Comparison of ENCODE assay signal across 8 cellular contexts in genomic region chr15:50686468-50687301, GRCh38. TPM values are rescaled to one million over a fixed set of nuclear protein-coding genes. Genes with fewer than 3 reads are reported as not detected.
DNase-seq lines count a peak whose midpoint lies in the region; ATAC-seq, FAIRE-seq and TF ChIP-seq lines count a peak whose summit lies in the region.

Gene TRPM7 (minus strand): TSS chr15:50686797. CDS start chr15:50686533, 264 bp downstream.

- peaks cover 54% of the 10 kb centered on the region for H3K4me1 ChIP-seq in left ventricle myocardium inferior
- H3K4me1 ChIP-seq in psoas muscle: peaks cover 22% of the 10 kb centered on the region
- H3K4me1 ChIP-seq in urinary bladder (ENCODE audit: insufficient read depth): no peaks in the 10 kb centered on the region

- peak; percentile 95 for FAIRE-seq in GM12892 (lab: Jason Lieb, UNC)

- H3K36me3 Mint-ChIP-seq in T-helper 1 cell treated with Interleukin-12 subunit alpha and Interleukin-12 subunit beta and Interleukin-4 antibody, amounts not matched to agents 30 μg/mL and 1 μg/mL, for 36 hours (ENCODE audit: low read depth): peaks cover 19% of the 10 kb centered on the region

- H3K4me3 ChIP-seq in left ventricle myocardium inferior: peak within 1 kb of the TSS; percentile 92
- peak within 1 kb of the TSS; percentile 98 for H3K4me3 ChIP-seq in psoas muscle
- peak within 1 kb of the TSS; percentile 64 for H3K4me3 ChIP-seq in urinary bladder (ENCODE audit: low read depth, low read length)

- WGBS in psoas muscle, 3 donors: 0 to 1% (median 0%) methylated on average over 62 to 80 of the region's 80 CpGs
- under 1% methylated on average over 80 of the region's 80 CpGs for WGBS in urinary bladder

- ATAC-seq in HG02798 (IDR thresholded peaks at IDR 0.05; ENCODE audit: poor library complexity, unreplicated experiment) (peak; percentile 90), psoas muscle (peak; percentile 97 to 98 (median 97))

- peak within 1 kb of the TSS; percentile 99 for H3K4me3 Mint-ChIP-seq in T-helper 1 cell treated with Interleukin-12 subunit alpha and Interleukin-12 subunit beta and Interleukin-4 antibody, amounts not matched to agents 30 μg/mL and 1 μg/mL, for 36 hours

- H3K27ac ChIP-seq in left ventricle myocardium inferior (replicated peaks) (peak within 1 kb of the TSS; percentile 97), psoas muscle (peak within 1 kb of the TSS; percentile 95), urinary bladder (ENCODE audit: low read depth) (peak within 1 kb of the TSS; percentile 95)

- intact Hi-C loops in left ventricle myocardium inferior (cut with micrococcal nuclease) (no loop called here), psoas muscle (cut with DNase I) (loop anchor here in 1 of 2 donors (5.0 kb wide), 1 partner anchor 191 kb away; no protein-coding TSS in a partner anchor)

- no peaks in the 10 kb centered on the region for H3K36me3 ChIP-seq in left ventricle myocardium inferior
- peaks cover 2 to 22% of the 10 kb centered on the region in 2 donors for H3K36me3 ChIP-seq in psoas muscle (ENCODE audit: insufficient read depth in 1 of 2, low read depth in 1 of 2)
- no peaks in the 10 kb centered on the region for H3K36me3 ChIP-seq in urinary bladder (ENCODE audit: insufficient read depth)

- DNase-seq in GM12892 (ENCODE audit: insufficient read length): peak; percentile 74
- DNase-seq in NCI-H146 (lab: John Stamatoyannopoulos, UW): peak; percentile 79
- DNase-seq in amniotic stem cell (lab: John Stamatoyannopoulos, UW): peak; percentile 59
- peak; percentile 92 for DNase-seq in left ventricle myocardium inferior
- DNase-seq in psoas muscle: peak; percentile 94 to 95

- peak within 1 kb of the TSS; percentile 96 for H3K27ac Mint-ChIP-seq in T-helper 1 cell treated with Interleukin-12 subunit alpha and Interleukin-12 subunit beta and Interleukin-4 antibody, amounts not matched to agents 30 μg/mL and 1 μg/mL, for 36 hours

- H3K4me1 Mint-ChIP-seq in T-helper 1 cell treated with Interleukin-12 subunit alpha and Interleukin-12 subunit beta and Interleukin-4 antibody, amounts not matched to agents 30 μg/mL and 1 μg/mL, for 36 hours (ENCODE audit: low read depth): peaks cover 36% of the 10 kb centered on the region

- H3K9me3 ChIP-seq in left ventricle myocardium inferior (replicated peaks) (no peaks in the 10 kb centered on the region), psoas muscle (no peaks in the 10 kb centered on the region)

- H3K27me3 Mint-ChIP-seq in T-helper 1 cell treated with Interleukin-12 subunit alpha and Interleukin-12 subunit beta and Interleukin-4 antibody, amounts not matched to agents 30 μg/mL and 1 μg/mL, for 36 hours (ENCODE audit: low read depth): no peaks in the 10 kb centered on the region

- TF ChIP-seq POLR2A in GM12892 (IDR thresholded peaks at IDR 0.05; ENCODE audit: low read depth, low read length): peak; percentile 84

- no peaks in the 10 kb centered on the region for H3K27me3 ChIP-seq in left ventricle myocardium inferior (ENCODE audit: low read depth)
- H3K27me3 ChIP-seq in psoas muscle (ENCODE audit: insufficient read depth in 3 of 3, low read length in 2 of 3): no peaks in the 10 kb centered on the region

- TF ChIP-seq CTCF in left ventricle myocardium inferior (IDR thresholded peaks at IDR 0.05; ENCODE audit: borderline replicate concordance) (no peak), psoas muscle (IDR thresholded peaks at IDR 0.05) (no peak)

- H3K9me3 Mint-ChIP-seq in T-helper 1 cell treated with Interleukin-12 subunit alpha and Interleukin-12 subunit beta and Interleukin-4 antibody, amounts not matched to agents 30 μg/mL and 1 μg/mL, for 36 hours: no peaks in the 10 kb centered on the region

RNA-seq across cellular contexts. Expression of gene TRPM7, which starts in this region (rescaled TPM):
- 28.4 TPM for polyA plus RNA-seq in GM12892 (2012; ENCODE audit: missing spikeins)
- total RNA-seq in left ventricle myocardium inferior (32.2 TPM), psoas muscle (10 to 100 TPM in 3 of 4 donors, 1 to 10 TPM in 1; 8.0 to 11.4 (median 10.7) TPM), urinary bladder (126 TPM)
- polyA plus RNA-seq in psoas muscle (1 to 10 TPM; 4.2 to 9.3 (median 4.2) TPM), urinary bladder (14.3 TPM)

Comparison
In these comparisons a context has a peak if more than half of its experiments do, and no peak if none do; other contexts are left out.
1. Peak in every context shown above with its lines: DNase-seq, ATAC-seq, H3K4me3 ChIP-seq and H3K27ac ChIP-seq.